Comparison of ENCODE assay signal across 1 cellular context in the genomic region with DNA sequence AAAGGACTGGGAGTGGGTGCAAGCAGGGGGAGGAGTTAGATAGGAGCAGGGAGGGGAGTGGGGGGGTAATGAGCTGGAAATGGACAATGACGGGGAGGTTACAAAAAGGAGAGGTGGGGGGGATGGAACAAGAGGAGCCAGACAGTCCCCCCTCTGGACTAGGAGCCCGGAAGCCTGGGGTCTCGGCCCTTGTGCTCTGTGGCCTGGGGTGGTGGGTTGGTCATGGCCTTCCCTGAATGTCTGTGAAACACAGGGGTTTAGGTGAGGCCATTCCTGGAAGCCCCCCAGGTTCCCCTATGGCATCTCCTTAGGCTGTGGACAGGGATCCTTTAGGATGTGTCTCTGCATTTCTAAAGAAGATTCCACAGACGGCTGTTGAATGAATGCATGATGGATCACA.
TF ChIP-seq lines count a peak whose summit lies in the region.

No MANE protein-coding gene starts in this region.

TF ChIP-seq in K562, 482 proteins besides CTCF, POLR2A, EP300 and RAD21:
- TF ChIP-seq PHF8 (IDR thresholded peaks at IDR 0.05; ENCODE audit: borderline replicate concordance, low read length) = no peak
- no peak for TF ChIP-seq NONO (IDR thresholded peaks at IDR 0.05; ENCODE audit: low read depth in 2 of 2, low read length in 1 of 2)
- TF ChIP-seq, protein P1, sequence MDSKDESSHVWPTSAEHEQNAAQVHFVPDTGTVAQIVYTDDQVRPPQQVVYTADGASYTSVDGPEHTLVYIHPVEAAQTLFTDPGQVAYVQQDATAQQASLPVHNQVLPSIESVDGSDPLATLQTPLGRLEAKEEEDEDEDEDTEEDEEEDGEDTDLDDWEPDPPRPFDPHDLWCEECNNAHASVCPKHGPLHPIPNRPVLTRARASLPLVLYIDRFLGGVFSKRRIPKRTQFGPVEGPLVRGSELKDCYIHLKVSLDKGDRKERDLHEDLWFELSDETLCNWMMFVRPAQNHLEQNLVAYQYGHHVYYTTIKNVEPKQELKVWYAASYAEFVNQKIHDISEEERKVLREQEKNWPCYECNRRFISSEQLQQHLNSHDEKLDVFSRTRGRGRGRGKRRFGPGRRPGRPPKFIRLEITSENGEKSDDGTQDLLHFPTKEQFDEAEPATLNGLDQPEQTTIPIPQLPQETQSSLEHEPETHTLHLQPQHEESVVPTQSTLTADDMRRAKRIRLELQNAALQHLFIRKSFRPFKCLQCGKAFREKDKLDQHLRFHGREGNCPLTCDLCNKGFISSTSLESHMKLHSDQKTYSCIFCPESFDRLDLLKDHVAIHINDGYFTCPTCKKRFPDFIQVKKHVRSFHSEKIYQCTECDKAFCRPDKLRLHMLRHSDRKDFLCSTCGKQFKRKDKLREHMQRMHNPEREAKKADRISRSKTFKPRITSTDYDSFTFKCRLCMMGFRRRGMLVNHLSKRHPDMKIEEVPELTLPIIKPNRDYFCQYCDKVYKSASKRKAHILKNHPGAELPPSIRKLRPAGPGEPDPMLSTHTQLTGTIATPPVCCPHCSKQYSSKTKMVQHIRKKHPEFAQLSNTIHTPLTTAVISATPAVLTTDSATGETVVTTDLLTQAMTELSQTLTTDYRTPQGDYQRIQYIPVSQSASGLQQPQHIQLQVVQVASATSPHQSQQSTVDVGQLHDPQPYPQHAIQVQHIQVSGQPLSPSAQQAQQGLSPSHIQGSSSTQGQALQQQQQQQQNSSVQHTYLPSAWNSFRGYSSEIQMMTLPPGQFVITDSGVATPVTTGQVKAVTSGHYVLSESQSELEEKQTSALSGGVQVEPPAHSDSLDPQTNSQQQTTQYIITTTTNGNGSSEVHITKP (IDR thresholded peaks at IDR 0.05; ENCODE audit: partially characterized antibody) = peak; percentile 46
- no peak for TF ChIP-seq NCOA1 (IDR thresholded peaks at IDR 0.05; ENCODE audit: low read depth)
- TF ChIP-seq ZNF445 (CRISPR knock-in tag; IDR thresholded peaks at IDR 0.05; ENCODE audit: low read depth) = no peak
- TF ChIP-seq ZNF785 (CRISPR knock-in tag; IDR thresholded peaks at IDR 0.05) = no peak
TF ChIP-seq in K562: peak in this region for 1.
